In genomic region chr3:134366928-134367352, GRCh38 we compare ENCODE assay signal across 1 cellular context.
TF ChIP-seq lines count a peak whose summit lies in the region.

No MANE protein-coding gene starts in this region.

TF ChIP-seq in K562, 482 proteins besides CTCF, POLR2A, EP300 and RAD21 (continued from another document):
- TF ChIP-seq ZBTB40 (IDR thresholded peaks at IDR 0.05), result no peak
- TF ChIP-seq ZBTB40 (CRISPR knock-in tag; IDR thresholded peaks at IDR 0.05), result no peak
- no peak for TF ChIP-seq MLX (CRISPR knock-in tag; conservative IDR thresholded peaks at IDR 0.05)
